ENCODE assay signal across 1 cellular context in the genomic region with DNA sequence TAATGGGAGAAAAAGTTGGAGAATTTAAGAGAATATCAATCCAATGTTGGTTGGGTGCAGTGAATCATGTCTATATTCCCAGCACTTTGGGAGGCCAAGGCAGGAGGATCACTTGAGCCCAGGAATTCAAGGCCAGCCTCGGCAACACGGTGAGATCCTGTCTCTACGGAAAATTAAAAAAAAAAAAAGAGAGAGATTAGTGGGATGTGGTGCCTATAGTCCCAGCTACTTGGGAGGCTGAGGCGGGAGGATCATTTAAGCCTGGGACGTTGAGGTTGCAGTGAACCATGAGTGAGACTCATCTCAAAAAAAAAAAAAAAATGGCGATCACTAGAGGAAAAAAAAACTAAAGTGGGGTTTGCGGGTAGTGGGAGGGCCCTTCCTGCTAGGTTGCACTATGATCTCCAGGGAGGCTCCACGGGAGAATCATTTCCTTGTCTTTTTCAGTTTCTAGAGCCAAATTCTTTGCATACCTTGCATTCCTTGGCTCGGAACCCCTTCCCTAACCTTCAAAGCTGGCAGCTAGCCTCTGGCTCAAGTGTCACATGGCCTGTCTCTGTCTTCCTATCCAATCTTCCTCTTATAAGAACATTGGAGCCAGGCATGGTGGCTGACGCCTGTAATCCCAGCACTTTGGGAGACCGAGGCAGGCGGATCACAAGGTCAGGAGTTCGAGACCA.
TF ChIP-seq lines count a peak whose summit lies in the region.

No MANE protein-coding gene starts in this region.

TF ChIP-seq in HepG2, 621 proteins besides CTCF, POLR2A, EP300 and RAD21 (continued from another document and continues in another):
- TF ChIP-seq, protein P1, sequence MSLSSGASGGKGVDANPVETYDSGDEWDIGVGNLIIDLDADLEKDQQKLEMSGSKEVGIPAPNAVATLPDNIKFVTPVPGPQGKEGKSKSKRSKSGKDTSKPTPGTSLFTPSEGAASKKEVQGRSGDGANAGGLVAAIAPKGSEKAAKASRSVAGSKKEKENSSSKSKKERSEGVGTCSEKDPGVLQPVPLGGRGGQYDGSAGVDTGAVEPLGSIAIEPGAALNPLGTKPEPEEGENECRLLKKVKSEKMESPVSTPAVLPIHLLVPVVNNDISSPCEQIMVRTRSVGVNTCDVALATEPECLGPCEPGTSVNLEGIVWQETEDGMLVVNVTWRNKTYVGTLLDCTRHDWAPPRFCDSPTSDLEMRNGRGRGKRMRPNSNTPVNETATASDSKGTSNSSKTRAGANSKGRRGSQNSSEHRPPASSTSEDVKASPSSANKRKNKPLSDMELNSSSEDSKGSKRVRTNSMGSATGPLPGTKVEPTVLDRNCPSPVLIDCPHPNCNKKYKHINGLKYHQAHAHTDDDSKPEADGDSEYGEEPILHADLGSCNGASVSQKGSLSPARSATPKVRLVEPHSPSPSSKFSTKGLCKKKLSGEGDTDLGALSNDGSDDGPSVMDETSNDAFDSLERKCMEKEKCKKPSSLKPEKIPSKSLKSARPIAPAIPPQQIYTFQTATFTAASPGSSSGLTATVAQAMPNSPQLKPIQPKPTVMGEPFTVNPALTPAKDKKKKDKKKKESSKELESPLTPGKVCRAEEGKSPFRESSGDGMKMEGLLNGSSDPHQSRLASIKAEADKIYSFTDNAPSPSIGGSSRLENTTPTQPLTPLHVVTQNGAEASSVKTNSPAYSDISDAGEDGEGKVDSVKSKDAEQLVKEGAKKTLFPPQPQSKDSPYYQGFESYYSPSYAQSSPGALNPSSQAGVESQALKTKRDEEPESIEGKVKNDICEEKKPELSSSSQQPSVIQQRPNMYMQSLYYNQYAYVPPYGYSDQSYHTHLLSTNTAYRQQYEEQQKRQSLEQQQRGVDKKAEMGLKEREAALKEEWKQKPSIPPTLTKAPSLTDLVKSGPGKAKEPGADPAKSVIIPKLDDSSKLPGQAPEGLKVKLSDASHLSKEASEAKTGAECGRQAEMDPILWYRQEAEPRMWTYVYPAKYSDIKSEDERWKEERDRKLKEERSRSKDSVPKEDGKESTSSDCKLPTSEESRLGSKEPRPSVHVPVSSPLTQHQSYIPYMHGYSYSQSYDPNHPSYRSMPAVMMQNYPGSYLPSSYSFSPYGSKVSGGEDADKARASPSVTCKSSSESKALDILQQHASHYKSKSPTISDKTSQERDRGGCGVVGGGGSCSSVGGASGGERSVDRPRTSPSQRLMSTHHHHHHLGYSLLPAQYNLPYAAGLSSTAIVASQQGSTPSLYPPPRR (CRISPR knock-in tag; IDR thresholded peaks at IDR 0.05; ENCODE audit: borderline replicate concordance): no peak
- TF ChIP-seq GFI1 (CRISPR knock-in tag; IDR thresholded peaks at IDR 0.05; ENCODE audit: borderline replicate concordance) (no peak), RAD51 (IDR thresholded peaks at IDR 0.05; ENCODE audit: borderline replicate concordance) (no peak), FOXO1 (CRISPR knock-in tag; IDR thresholded peaks at IDR 0.05) (no peak), NFKBIZ (CRISPR knock-in tag; IDR thresholded peaks at IDR 0.05) (no peak), ZNF577 (CRISPR knock-in tag; IDR thresholded peaks at IDR 0.05; ENCODE audit: borderline replicate concordance, low read depth) (no peak), ZNF883 (CRISPR knock-in tag; IDR thresholded peaks at IDR 0.05; ENCODE audit: not compliant biosample characterization) (no peak), ZFP37 (CRISPR knock-in tag; IDR thresholded peaks at IDR 0.05; ENCODE audit: borderline replicate concordance) (no peak), HCFC1 (IDR thresholded peaks at IDR 0.05; ENCODE audit: low read depth, low read length) (no peak), ZMYM4 (CRISPR knock-in tag; IDR thresholded peaks at IDR 0.05) (no peak), PITX1 (CRISPR knock-in tag; IDR thresholded peaks at IDR 0.05) (peak; percentile 42), NCOA2 (CRISPR knock-in tag; IDR thresholded peaks at IDR 0.05) (peak; percentile 63), NCOA1 (CRISPR knock-in tag; IDR thresholded peaks at IDR 0.05) (no peak), SOX6 (IDR thresholded peaks at IDR 0.05) (no peak), SOX6 (CRISPR knock-in tag; IDR thresholded peaks at IDR 0.05) (0 out of 2 replicates have a peak, but pooled peaks have one; percentile 4), BHLHE40 (IDR thresholded peaks at IDR 0.05; ENCODE audit: low read length) (no peak), CBX5 (CRISPR knock-in tag; IDR thresholded peaks at IDR 0.05; ENCODE audit: borderline replicate concordance) (no peak), SP5 (CRISPR knock-in tag; IDR thresholded peaks at IDR 0.05; ENCODE audit: borderline replicate concordance, low read depth) (0 out of 2 replicates have a peak, but pooled peaks have one; percentile 33), ZNF264 (CRISPR knock-in tag; IDR thresholded peaks at IDR 0.05) (no peak), SRSF4 (IDR thresholded peaks at IDR 0.05; ENCODE audit: low read depth, low read length, poor library complexity, severe bottlenecking) (no peak), HES4 (CRISPR knock-in tag; IDR thresholded peaks at IDR 0.05; ENCODE audit: borderline replicate concordance) (no peak), ZKSCAN8 (CRISPR knock-in tag; IDR thresholded peaks at IDR 0.05; ENCODE audit: borderline replicate concordance) (no peak), ZNF570 (CRISPR knock-in tag; IDR thresholded peaks at IDR 0.05; ENCODE audit: borderline replicate concordance) (no peak), MTF2 (CRISPR knock-in tag; IDR thresholded peaks at IDR 0.05; ENCODE audit: borderline replicate concordance) (no peak), ZNF343 (CRISPR knock-in tag; IDR thresholded peaks at IDR 0.05) (no peak), U2AF2 (IDR thresholded peaks at IDR 0.05; ENCODE audit: low read depth, low read length) (no peak), HNRNPL (IDR thresholded peaks at IDR 0.05; ENCODE audit: low read depth, low read length) (no peak), SNAPC2 (CRISPR knock-in tag; IDR thresholded peaks at IDR 0.05) (no peak), TCF12 (IDR thresholded peaks at IDR 0.05) (no peak), TCF12 (CRISPR knock-in tag; IDR thresholded peaks at IDR 0.05) (no peak), ZNF350 (CRISPR knock-in tag; IDR thresholded peaks at IDR 0.05; ENCODE audit: borderline replicate concordance, low read depth) (no peak), ZSCAN29 (CRISPR knock-in tag; conservative IDR thresholded peaks at IDR 0.05) (no peak), ZNF12 (CRISPR knock-in tag; IDR thresholded peaks at IDR 0.05) (no peak), ARNT (IDR thresholded peaks at IDR 0.05) (no peak), CENPX (CRISPR knock-in tag; IDR thresholded peaks at IDR 0.05) (no peak)
- TF ChIP-seq, protein P2, sequence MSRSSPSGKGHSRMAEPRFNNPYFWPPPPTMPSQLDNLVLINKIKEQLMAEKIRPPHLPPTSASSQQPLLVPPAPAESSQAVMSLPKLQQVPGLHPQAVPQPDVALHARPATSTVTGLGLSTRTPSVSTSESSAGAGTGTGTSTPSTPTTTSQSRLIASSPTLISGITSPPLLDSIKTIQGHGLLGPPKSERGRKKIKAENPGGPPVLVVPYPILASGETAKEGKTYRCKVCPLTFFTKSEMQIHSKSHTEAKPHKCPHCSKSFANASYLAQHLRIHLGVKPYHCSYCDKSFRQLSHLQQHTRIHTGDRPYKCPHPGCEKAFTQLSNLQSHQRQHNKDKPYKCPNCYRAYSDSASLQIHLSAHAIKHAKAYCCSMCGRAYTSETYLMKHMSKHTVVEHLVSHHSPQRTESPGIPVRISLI (CRISPR knock-in tag; IDR thresholded peaks at IDR 0.05; ENCODE audit: borderline replicate concordance): peak; percentile 94
- TF ChIP-seq, protein P3, sequence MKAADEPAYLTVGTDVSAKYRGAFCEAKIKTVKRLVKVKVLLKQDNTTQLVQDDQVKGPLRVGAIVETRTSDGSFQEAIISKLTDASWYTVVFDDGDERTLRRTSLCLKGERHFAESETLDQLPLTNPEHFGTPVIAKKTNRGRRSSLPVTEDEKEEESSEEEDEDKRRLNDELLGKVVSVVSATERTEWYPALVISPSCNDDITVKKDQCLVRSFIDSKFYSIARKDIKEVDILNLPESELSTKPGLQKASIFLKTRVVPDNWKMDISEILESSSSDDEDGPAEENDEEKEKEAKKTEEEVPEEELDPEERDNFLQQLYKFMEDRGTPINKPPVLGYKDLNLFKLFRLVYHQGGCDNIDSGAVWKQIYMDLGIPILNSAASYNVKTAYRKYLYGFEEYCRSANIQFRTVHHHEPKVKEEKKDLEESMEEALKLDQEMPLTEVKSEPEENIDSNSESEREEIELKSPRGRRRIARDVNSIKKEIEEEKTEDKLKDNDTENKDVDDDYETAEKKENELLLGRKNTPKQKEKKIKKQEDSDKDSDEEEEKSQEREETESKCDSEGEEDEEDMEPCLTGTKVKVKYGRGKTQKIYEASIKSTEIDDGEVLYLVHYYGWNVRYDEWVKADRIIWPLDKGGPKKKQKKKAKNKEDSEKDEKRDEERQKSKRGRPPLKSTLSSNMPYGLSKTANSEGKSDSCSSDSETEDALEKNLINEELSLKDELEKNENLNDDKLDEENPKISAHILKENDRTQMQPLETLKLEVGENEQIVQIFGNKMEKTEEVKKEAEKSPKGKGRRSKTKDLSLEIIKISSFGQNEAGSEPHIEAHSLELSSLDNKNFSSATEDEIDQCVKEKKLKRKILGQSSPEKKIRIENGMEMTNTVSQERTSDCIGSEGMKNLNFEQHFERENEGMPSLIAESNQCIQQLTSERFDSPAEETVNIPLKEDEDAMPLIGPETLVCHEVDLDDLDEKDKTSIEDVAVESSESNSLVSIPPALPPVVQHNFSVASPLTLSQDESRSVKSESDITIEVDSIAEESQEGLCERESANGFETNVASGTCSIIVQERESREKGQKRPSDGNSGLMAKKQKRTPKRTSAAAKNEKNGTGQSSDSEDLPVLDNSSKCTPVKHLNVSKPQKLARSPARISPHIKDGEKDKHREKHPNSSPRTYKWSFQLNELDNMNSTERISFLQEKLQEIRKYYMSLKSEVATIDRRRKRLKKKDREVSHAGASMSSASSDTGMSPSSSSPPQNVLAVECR (CRISPR knock-in tag; IDR thresholded peaks at IDR 0.05; ENCODE audit: borderline replicate concordance): peak; percentile 23; the same call in 1 of the 2 replicates
- TF ChIP-seq, protein P4, sequence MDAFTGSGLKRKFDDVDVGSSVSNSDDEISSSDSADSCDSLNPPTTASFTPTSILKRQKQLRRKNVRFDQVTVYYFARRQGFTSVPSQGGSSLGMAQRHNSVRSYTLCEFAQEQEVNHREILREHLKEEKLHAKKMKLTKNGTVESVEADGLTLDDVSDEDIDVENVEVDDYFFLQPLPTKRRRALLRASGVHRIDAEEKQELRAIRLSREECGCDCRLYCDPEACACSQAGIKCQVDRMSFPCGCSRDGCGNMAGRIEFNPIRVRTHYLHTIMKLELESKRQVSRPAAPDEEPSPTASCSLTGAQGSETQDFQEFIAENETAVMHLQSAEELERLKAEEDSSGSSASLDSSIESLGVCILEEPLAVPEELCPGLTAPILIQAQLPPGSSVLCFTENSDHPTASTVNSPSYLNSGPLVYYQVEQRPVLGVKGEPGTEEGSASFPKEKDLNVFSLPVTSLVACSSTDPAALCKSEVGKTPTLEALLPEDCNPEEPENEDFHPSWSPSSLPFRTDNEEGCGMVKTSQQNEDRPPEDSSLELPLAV (CRISPR knock-in tag; conservative IDR thresholded peaks at IDR 0.05; ENCODE audit: low read depth): no peak
- TF ChIP-seq, protein P5, sequence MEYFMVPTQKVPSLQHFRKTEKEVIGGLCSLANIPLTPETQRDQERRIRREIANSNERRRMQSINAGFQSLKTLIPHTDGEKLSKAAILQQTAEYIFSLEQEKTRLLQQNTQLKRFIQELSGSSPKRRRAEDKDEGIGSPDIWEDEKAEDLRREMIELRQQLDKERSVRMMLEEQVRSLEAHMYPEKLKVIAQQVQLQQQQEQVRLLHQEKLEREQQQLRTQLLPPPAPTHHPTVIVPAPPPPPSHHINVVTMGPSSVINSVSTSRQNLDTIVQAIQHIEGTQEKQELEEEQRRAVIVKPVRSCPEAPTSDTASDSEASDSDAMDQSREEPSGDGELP (IDR thresholded peaks at IDR 0.05; ENCODE audit: borderline replicate concordance, low read depth): no peak
- TF ChIP-seq, protein P6, sequence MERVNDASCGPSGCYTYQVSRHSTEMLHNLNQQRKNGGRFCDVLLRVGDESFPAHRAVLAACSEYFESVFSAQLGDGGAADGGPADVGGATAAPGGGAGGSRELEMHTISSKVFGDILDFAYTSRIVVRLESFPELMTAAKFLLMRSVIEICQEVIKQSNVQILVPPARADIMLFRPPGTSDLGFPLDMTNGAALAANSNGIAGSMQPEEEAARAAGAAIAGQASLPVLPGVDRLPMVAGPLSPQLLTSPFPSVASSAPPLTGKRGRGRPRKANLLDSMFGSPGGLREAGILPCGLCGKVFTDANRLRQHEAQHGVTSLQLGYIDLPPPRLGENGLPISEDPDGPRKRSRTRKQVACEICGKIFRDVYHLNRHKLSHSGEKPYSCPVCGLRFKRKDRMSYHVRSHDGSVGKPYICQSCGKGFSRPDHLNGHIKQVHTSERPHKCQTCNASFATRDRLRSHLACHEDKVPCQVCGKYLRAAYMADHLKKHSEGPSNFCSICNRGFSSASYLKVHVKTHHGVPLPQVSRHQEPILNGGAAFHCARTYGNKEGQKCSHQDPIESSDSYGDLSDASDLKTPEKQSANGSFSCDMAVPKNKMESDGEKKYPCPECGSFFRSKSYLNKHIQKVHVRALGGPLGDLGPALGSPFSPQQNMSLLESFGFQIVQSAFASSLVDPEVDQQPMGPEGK (CRISPR knock-in tag; IDR thresholded peaks at IDR 0.05): no peak
- TF ChIP-seq, protein P7, sequence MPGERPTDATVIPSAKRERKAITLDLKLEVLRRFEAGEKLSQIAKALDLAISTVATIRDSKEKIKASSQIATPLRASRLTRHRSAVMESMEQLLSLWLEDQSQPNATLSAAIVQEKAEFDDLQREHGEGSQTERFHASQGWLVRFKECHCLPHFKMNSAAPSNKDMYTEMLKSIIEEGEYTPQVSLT (CRISPR knock-in tag; IDR thresholded peaks at IDR 0.05; ENCODE audit: borderline replicate concordance, low read depth): no peak
- TF ChIP-seq, protein P8, sequence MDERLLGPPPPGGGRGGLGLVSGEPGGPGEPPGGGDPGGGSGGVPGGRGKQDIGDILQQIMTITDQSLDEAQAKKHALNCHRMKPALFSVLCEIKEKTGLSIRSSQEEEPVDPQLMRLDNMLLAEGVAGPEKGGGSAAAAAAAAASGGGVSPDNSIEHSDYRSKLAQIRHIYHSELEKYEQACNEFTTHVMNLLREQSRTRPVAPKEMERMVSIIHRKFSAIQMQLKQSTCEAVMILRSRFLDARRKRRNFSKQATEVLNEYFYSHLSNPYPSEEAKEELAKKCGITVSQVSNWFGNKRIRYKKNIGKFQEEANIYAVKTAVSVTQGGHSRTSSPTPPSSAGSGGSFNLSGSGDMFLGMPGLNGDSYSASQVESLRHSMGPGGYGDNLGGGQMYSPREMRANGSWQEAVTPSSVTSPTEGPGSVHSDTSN (CRISPR knock-in tag; IDR thresholded peaks at IDR 0.05): no peak
- TF ChIP-seq, protein P9, sequence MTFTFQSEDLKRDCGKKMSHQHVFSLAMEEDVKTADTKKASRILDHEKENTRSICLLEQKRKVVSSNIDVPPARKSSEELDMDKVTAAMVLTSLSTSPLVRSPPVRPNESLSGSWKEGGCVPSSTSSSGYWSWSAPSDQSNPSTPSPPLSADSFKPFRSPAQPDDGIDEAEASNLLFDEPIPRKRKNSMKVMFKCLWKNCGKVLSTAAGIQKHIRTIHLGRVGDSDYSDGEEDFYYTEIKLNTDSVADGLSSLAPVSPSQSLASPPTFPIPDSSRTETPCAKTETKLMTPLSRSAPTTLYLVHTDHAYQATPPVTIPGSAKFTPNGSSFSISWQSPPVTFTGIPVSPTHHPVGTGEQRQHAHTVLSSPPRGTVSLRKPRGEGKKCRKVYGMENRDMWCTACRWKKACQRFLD (CRISPR knock-in tag; IDR thresholded peaks at IDR 0.05; ENCODE audit: borderline replicate concordance): no peak
